ENCODE assay signal across 16 cellular contexts in the genomic region with DNA sequence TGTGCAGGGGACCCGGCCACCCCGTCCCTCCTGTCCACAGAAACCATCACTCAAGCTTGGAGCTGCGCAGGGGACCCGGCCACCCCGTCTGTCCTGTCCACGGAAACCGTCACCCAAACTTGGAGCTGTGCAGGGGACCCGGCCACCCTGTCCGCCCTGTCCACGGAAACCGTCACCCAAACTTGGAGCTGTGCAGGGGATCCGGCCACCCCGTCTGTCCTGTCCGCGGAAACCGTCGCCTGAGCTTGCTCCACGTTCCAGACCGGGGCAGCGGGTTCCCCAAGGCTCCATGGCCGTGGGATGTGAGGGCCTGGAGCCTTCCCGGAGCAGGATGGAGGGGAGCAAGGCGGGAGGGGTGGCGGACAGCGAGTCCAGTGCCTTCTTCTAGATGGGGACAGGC. TPM values are rescaled to one million over a fixed set of nuclear protein-coding genes. Genes with fewer than 3 reads are reported as not detected.
DNase-seq lines count a peak whose midpoint lies in the region; ATAC-seq and TF ChIP-seq lines count a peak whose summit lies in the region.
"Had no signal": no experiment of that assay in that cellular context is flagged by ENCODE, and none has a peak within 500 bp of the region (broad histone marks: within the 10 kb centered on the region; RNA-seq: fewer than 3 reads in every experiment).

No MANE protein-coding gene starts in this region.

- no peak for TF ChIP-seq POLR2A in HCT116 (IDR thresholded peaks at IDR 0.05; ENCODE audit: borderline replicate concordance, extremely low read depth, insufficient read depth, insufficient read length)

- no peak for TF ChIP-seq RAD21 in HCT116 (IDR thresholded peaks at IDR 0.05; ENCODE audit: low read depth)

- H3K27ac ChIP-seq in HCT116 (ENCODE audit: low read depth, low read length) (no peak overlapping the region), PC-9 (no peak overlapping the region), MM.1S (ENCODE audit: low read length) (no peak overlapping the region)
- H3K27ac ChIP-seq: BLaER1 treated with 17β-estradiol and CSF1 and Interleukin-3, amounts not matched to agents 10 nM and 100 nM; C4-2B had no signal

- no peaks in the 10 kb centered on the region for H3K36me3 ChIP-seq in H7 (replicated peaks; ENCODE audit: control insufficient read depth, insufficient read depth, low read length)
- H3K36me3 ChIP-seq in HCT116 (ENCODE audit: control insufficient read depth in 1 of 2, insufficient read depth in 2 of 2, low read length in 2 of 2): no peaks in the 10 kb centered on the region
- H3K36me3 ChIP-seq in PC-9 (ENCODE audit: low read depth): no peaks in the 10 kb centered on the region
- no peaks in the 10 kb centered on the region for H3K36me3 ChIP-seq in MM.1S (replicated peaks; ENCODE audit: insufficient read depth, low read length)
- H3K36me3 ChIP-seq: BLaER1 treated with 17β-estradiol and CSF1 and Interleukin-3, amounts not matched to agents 10 nM and 100 nM had no signal

- H2AFZ ChIP-seq in HCT116 (ENCODE audit: low read depth, low read length, poor library complexity, severe bottlenecking) (no peak overlapping the region), PC-9 (no peak overlapping the region), MM.1S (ENCODE audit: low read length) (no peak overlapping the region)

- no peaks in the 10 kb centered on the region for H3K9me2 ChIP-seq in HCT116 (ENCODE audit: insufficient read depth)
- no peaks in the 10 kb centered on the region for H3K9me2 ChIP-seq in PC-9 (ENCODE audit: insufficient read depth)
- H3K9me2 ChIP-seq in MM.1S (replicated peaks; ENCODE audit: insufficient read depth, low read length): no peaks in the 10 kb centered on the region

- CTCF ChIA-PET in HCT116 (lab: Charles Lee): no interaction called here
- CTCF ChIA-PET in PC-9 (lab: Charles Lee): no interaction called here

- H3K79me2 ChIP-seq in HCT116 (ENCODE audit: insufficient read depth, low read length): no peaks in the 10 kb centered on the region
- no peaks in the 10 kb centered on the region for H3K79me2 ChIP-seq in PC-9 (ENCODE audit: low read depth)
- no peaks in the 10 kb centered on the region for H3K79me2 ChIP-seq in MM.1S (ENCODE audit: low read length)

- H3F3A ChIP-seq in PC-9 (ENCODE audit: insufficient read depth, low read depth) (peaks cover 20% of the 10 kb centered on the region; the same call in 1 of the 2 replicates), MM.1S (ENCODE audit: insufficient read depth, low read length) (no peaks in the 10 kb centered on the region)

- H3K4me1 ChIP-seq in HCT116 (ENCODE audit: control insufficient read depth in 1 of 2, insufficient read depth in 2 of 2, low read length in 2 of 2): peaks cover 24 to 39% of the 10 kb centered on the region in 2 experiments
- H3K4me1 ChIP-seq in PC-9 (replicated peaks; ENCODE audit: insufficient read depth): peaks cover 33% of the 10 kb centered on the region
- peaks cover 9% of the 10 kb centered on the region; the same call in 1 of the 2 replicates for H3K4me1 ChIP-seq in MM.1S (ENCODE audit: low read length)

- POLR2A ChIA-PET in HCT116 (lab: Charles Lee): no interaction called here
- POLR2A ChIA-PET in PC-9 (lab: Charles Lee; ENCODE audit: unreplicated experiment): no interaction called here

- no peak for ATAC-seq in HCT116
- ATAC-seq: CD8-positive, alpha-beta T cell had no signal

- intact Hi-C loops in HCT116 (cut with micrococcal nuclease) (no loop called here), PC-9 (cut with micrococcal nuclease; ENCODE audit: unreplicated experiment) (no loop called here)

- H3K4me2 ChIP-seq in HCT116 (ENCODE audit: low read length): peak overlapping the region; percentile 42
- H3K4me2 ChIP-seq in PC-9: peak overlapping the region; percentile 35; the same call in 1 of the 2 replicates
- no peak overlapping the region for H3K4me2 ChIP-seq in MM.1S (ENCODE audit: low read depth, low read length)
- H3K4me2 ChIP-seq: BLaER1 treated with 17β-estradiol and CSF1 and Interleukin-3, amounts not matched to agents 10 nM and 100 nM had no signal

- H3K9ac ChIP-seq in HCT116 (ENCODE audit: low read length): no peak overlapping the region
- H3K9ac ChIP-seq in MM.1S (ENCODE audit: low read length): no peak overlapping the region
- H3K9ac ChIP-seq: BLaER1 treated with 17β-estradiol and CSF1 and Interleukin-3, amounts not matched to agents 10 nM and 100 nM had no signal

- H3K9me3 ChIP-seq in HCT116 (ENCODE audit: control insufficient read depth in 1 of 2, insufficient read depth in 1 of 2, low read depth in 1 of 2, low read length in 2 of 2) (no peaks in the 10 kb centered on the region), PC-9 (ENCODE audit: insufficient read depth, low read depth) (no peaks in the 10 kb centered on the region), MM.1S (replicated peaks; ENCODE audit: insufficient read depth, low read length) (no peaks in the 10 kb centered on the region)
- H3K9me3 ChIP-seq: BLaER1 treated with 17β-estradiol and CSF1 and Interleukin-3, amounts not matched to agents 10 nM and 100 nM; Caco-2 had no signal

- no peaks in the 10 kb centered on the region for H4K20me1 ChIP-seq in HCT116 (ENCODE audit: insufficient read depth)
- H4K20me1 ChIP-seq in PC-9 (ENCODE audit: insufficient read depth): no peaks in the 10 kb centered on the region
- H4K20me1 ChIP-seq in MM.1S (ENCODE audit: insufficient read depth, low read length): no peaks in the 10 kb centered on the region

- TF ChIP-seq CTCF in HCT116 (IDR thresholded peaks at IDR 0.05 in 2 of 3, conservative IDR thresholded peaks at IDR 0.05 in 1 of 3; ENCODE audit: borderline replicate concordance in 1 of 3, insufficient read depth in 1 of 3, low read depth in 2 of 3, low read length in 2 of 3): no peak
- TF ChIP-seq CTCF in PC-9 (conservative IDR thresholded peaks at IDR 0.05): no peak
- TF ChIP-seq CTCF in MM.1S (IDR thresholded peaks at IDR 0.05; ENCODE audit: low read length): no peak

- RAD21 ChIA-PET in HCT116 (lab: Charles Lee; ENCODE audit: low non-redundant PET in 1 of 2, low total read pairs in 2 of 2, uncharacterized antibody in 2 of 2, unreplicated experiment in 2 of 2): no interaction called here

- H3K4me3 ChIP-seq in H7 (ENCODE audit: insufficient read depth, low read depth, low read length): no peak overlapping the region
- H3K4me3 ChIP-seq in HCT116 (replicated peaks in 1 of 2; ENCODE audit: low read depth in 1 of 2, low read length in 2 of 2): no peak overlapping the region
- H3K4me3 ChIP-seq in PC-9: no peak overlapping the region
- no peak overlapping the region for H3K4me3 ChIP-seq in MM.1S (ENCODE audit: low read length)
- H3K4me3 ChIP-seq: BLaER1 treated with 17β-estradiol and CSF1 and Interleukin-3, amounts not matched to agents 10 nM and 100 nM had no signal

- BruUV-seq in HCT116 (replicated peaks; lab: Mats Ljungman, UMichigan): no TSS peak
- no TSS peak for BruUV-seq in PC-9 (replicated peaks; lab: Mats Ljungman, UMichigan)

- no peaks in the 10 kb centered on the region for H3K27me3 ChIP-seq in H7 (ENCODE audit: control insufficient read depth, insufficient read depth, low read length)
- H3K27me3 ChIP-seq in HCT116 (ENCODE audit: insufficient read depth, low read length): peaks cover 47% of the 10 kb centered on the region
- H3K27me3 ChIP-seq in PC-9 (ENCODE audit: insufficient read depth, low read depth): peaks cover 29% of the 10 kb centered on the region
- H3K27me3 ChIP-seq in MM.1S (replicated peaks; ENCODE audit: insufficient read depth, low read length): peaks cover 95% of the 10 kb centered on the region

- DNase-seq in H7 (peak; percentile 57), HCT116 (ENCODE audit: low read depth, low spot score) (no peak), PC-9 (no peak), NCI-H187 treated with DMSO at 0.1 percent for 48 hours (lab: John Stamatoyannopoulos, UW) (no peak), kidney tubule cell (ENCODE audit: low spot score) (no peak), MM.1S (no peak), epidermal melanocyte (ENCODE audit: insufficient read length, low spot score) (no peak)
- DNase-seq: 8988T; AML-193; Caco-2; CD4-positive, alpha-beta T cell; CD8-positive, alpha-beta T cell; DMS79 treated with DMSO at 0.1 percent for 48 hours; GF-D8 had no signal

TF ChIP-seq in HCT116, 20 proteins besides CTCF, POLR2A, EP300 and RAD21:
- TF ChIP-seq CBX3 (IDR thresholded peaks at IDR 0.05; ENCODE audit: low read depth) (no peak), YY1 (IDR thresholded peaks at IDR 0.05; ENCODE audit: extremely low read depth, insufficient replicate concordance, low read depth, low read length) (no peak), SP1 (IDR thresholded peaks at IDR 0.05; ENCODE audit: low read depth) (no peak), EZH2 (IDR thresholded peaks at IDR 0.05) (no peak), SRF (IDR thresholded peaks at IDR 0.05; ENCODE audit: low read depth) (no peak), JUND (IDR thresholded peaks at IDR 0.05) (no peak)

RNA-seq across cellular contexts. Expression of gene SOX8, which starts 25.2 kb away (rescaled TPM):
- total RNA-seq in H7 (2014; rRNA removed; shearing (Covaris generic)): 10.0 and 12.8 TPM in 2 replicates
- total RNA-seq in HCT116 (2021; ENCODE audit: unreplicated experiment): 5.2 TPM
- polyA plus RNA-seq in HCT116 (2012): 3.1 and 3.8 TPM in 2 replicates
- not detected in 2 replicates for total RNA-seq in PC-9 (2021)

RNA-seq across cellular contexts. Expression of gene LMF1, which starts 36.0 kb away (rescaled TPM):
- total RNA-seq in H7 (2014; rRNA removed; shearing (Covaris generic)): 7.1 and 9.5 TPM in 2 replicates
- total RNA-seq in HCT116 (2021; ENCODE audit: unreplicated experiment): 12.8 TPM
- polyA plus RNA-seq in HCT116 (2012): 17.9 and 18.6 TPM in 2 replicates
- total RNA-seq in PC-9 (2021): 31.3 and 35.6 TPM in 2 replicates
